In genomic region chr10:49837096-49837495, GRCh38 we compare ENCODE assay signal across 23 cellular contexts.
DNase-seq lines count a peak whose midpoint lies in the region; ATAC-seq, FAIRE-seq and TF ChIP-seq lines count a peak whose summit lies in the region.
"Had no signal": no experiment of that assay in that cellular context is flagged by ENCODE, and none has a peak within 500 bp of the region (broad histone marks: within the 10 kb centered on the region; RNA-seq: fewer than 3 reads in every experiment).

No MANE protein-coding gene starts in this region.

- no peak overlapping the region for H3K9ac ChIP-seq in endothelial cell of umbilical vein (replicated peaks; ENCODE audit: extremely low read depth, insufficient read depth, low read length)
- H3K9ac ChIP-seq in HepG2 (ENCODE audit: insufficient read depth, low read depth, low read length): peak overlapping the region; percentile 51
- H3K9ac ChIP-seq: parathyroid adenoma had no signal

- TF ChIP-seq CTCF in endothelial cell of umbilical vein (IDR thresholded peaks at IDR 0.05; ENCODE audit: extremely low read depth in 1 of 2, insufficient read depth in 1 of 2, low read depth in 1 of 2, low read length in 2 of 2): no peak
- TF ChIP-seq CTCF in HepG2 (CRISPR knock-in tag; IDR thresholded peaks at IDR 0.05): no peak

- H3K27ac ChIP-seq in endothelial cell of umbilical vein (ENCODE audit: insufficient read depth, low read depth, low read length) (peak overlapping the region; percentile 40), HepG2 (ENCODE audit: extremely low read length, insufficient read depth, low read length) (peak overlapping the region; percentile 84), small intestine (ENCODE audit: low read depth in 1 of 2, low read length in 1 of 2) (no peak overlapping the region)
- H3K27ac ChIP-seq: brain microvascular endothelial cell, esophagus muscularis mucosa, heart left ventricle, parathyroid adenoma, spleen, thoracic aorta had no signal

- DNase-seq in LoVo (ENCODE audit: low spot score): peak; percentile 23
- DNase-seq in endothelial cell of umbilical vein (ENCODE audit: low read depth, low spot score): no peak
- DNase-seq in HepG2 (ENCODE audit: low spot score): peak; percentile 84
- peak; percentile 69 for DNase-seq in small intestine
- no peak for DNase-seq in activated CD4-positive, alpha-beta T cell treated with anti-CD3 and anti-CD28 coated beads, Interleukin-2, amount 50 U/mL, for 48 hours
- DNase-seq in SKM-1 (lab: John Stamatoyannopoulos, UW; ENCODE audit: unreplicated experiment): no peak
- no peak for DNase-seq in stimulated activated CD8-positive, alpha-beta memory T cell treated with anti-CD3 and anti-CD28 coated beads, Interleukin-4, amount 100 ng/mL, for 48 hours
- DNase-seq: activated CD4-positive, alpha-beta T cell treated with anti-CD3 and anti-CD28 coated beads, Interleukin-2, amount 50 U/mL, for 4 hours; activated naive CD4-positive, alpha-beta T cell treated with anti-CD3 and anti-CD28 coated beads, Interleukin-2, amount 10 ng/mL, durations not matched to agents 7 days and 5 days; brain microvascular endothelial cell; DMS 273 treated with DMSO at 0.1 percent for 48 hours; heart left ventricle; Karpas-422; NCI-H1694; NCI-H226; NK-92 treated with Interleukin-12 subunit alpha and Interleukin-12 subunit beta, amount 100 ng/mL, for 24 hours; RPMI8226; spleen; T-cell had no signal

- no TSS peak for BruUV-seq in endothelial cell of umbilical vein (replicated peaks; lab: Mats Ljungman, UMichigan)
- BruUV-seq in HepG2 (replicated peaks; lab: Mats Ljungman, UMichigan): no TSS peak

- dilution Hi-C loops in endothelial cell of umbilical vein (cut with MboI; ENCODE audit: extremely low pct_ligation_motif_present, low sequenced_read_pairs): no loop called here

- H3K4me2 ChIP-seq in endothelial cell of umbilical vein (ENCODE audit: insufficient read depth, low read length): peak overlapping the region; percentile 22
- peak overlapping the region; percentile 58 for H3K4me2 ChIP-seq in HepG2 (ENCODE audit: low read depth, low read length)

- TF ChIP-seq POLR2A in endothelial cell of umbilical vein (IDR thresholded peaks at IDR 0.05; ENCODE audit: low read depth, low read length): no peak
- TF ChIP-seq POLR2A in HepG2 (IDR thresholded peaks at IDR 0.05; ENCODE audit: insufficient read depth in 1 of 2, low read depth in 2 of 2, low read length in 2 of 2): no peak

- H3K4me3 ChIP-seq in endothelial cell of umbilical vein (replicated peaks in 1 of 3; ENCODE audit: insufficient read depth in 1 of 3, low read depth in 1 of 3, low read length in 3 of 3) (no peak overlapping the region), HepG2 (replicated peaks in 1 of 3; ENCODE audit: insufficient read depth in 1 of 3, low read depth in 2 of 3, low read length in 3 of 3) (peak overlapping the region in 1 of 3 experiments; percentile 24; a peak in 2 of 6 replicates), small intestine (ENCODE audit: low read depth in 1 of 2, low read length in 2 of 2) (no peak overlapping the region)
- H3K4me3 ChIP-seq: esophagus muscularis mucosa, heart left ventricle, spleen, thoracic aorta had no signal

- H3K9me3 ChIP-seq in endothelial cell of umbilical vein (replicated peaks; ENCODE audit: control insufficient read depth, insufficient read depth, low read length): no peaks in the 10 kb centered on the region
- no peaks in the 10 kb centered on the region for H3K9me3 ChIP-seq in HepG2 (ENCODE audit: low read length)
- H3K9me3 ChIP-seq in small intestine (ENCODE audit: control insufficient read depth, low read depth): no peaks in the 10 kb centered on the region
- H3K9me3 ChIP-seq: esophagus muscularis mucosa, heart left ventricle, spleen, thoracic aorta had no signal

- in situ Hi-C loops in HepG2 (cut with HindIII; ENCODE audit: extremely low pct_ligation_motif_present, low pct_unique_long_range_greater_than_20kb): no loop called here

- H3K27me3 ChIP-seq in endothelial cell of umbilical vein (ENCODE audit: control insufficient read depth in 2 of 2, insufficient read depth in 2 of 2, low read length in 2 of 2) (no peaks in the 10 kb centered on the region), HepG2 (ENCODE audit: control insufficient read depth in 1 of 2, insufficient read depth in 2 of 2, low read length in 2 of 2) (no peaks in the 10 kb centered on the region), small intestine (ENCODE audit: control insufficient read depth in 2 of 2, insufficient read depth in 2 of 2, low read length in 2 of 2) (no peaks in the 10 kb centered on the region)
- H3K27me3 ChIP-seq: brain microvascular endothelial cell, esophagus muscularis mucosa, heart left ventricle, spleen had no signal

- TF ChIP-seq EP300 in HepG2 (IDR thresholded peaks at IDR 0.05; ENCODE audit: low read depth in 2 of 2, low read length in 2 of 2): peak in 1 of 2 experiments; percentile 33; a peak in 1 of 4 replicates
- no peak for TF ChIP-seq EP300 in HepG2 (CRISPR knock-in tag; IDR thresholded peaks at IDR 0.05; ENCODE audit: borderline replicate concordance)

- H3K79me2 ChIP-seq in endothelial cell of umbilical vein (ENCODE audit: control insufficient read depth, insufficient read depth, low read length): no peaks in the 10 kb centered on the region
- no peaks in the 10 kb centered on the region for H3K79me2 ChIP-seq in HepG2 (ENCODE audit: insufficient read depth, low read length)
- H3K79me2 ChIP-seq: parathyroid adenoma had no signal

- H3K4me1 ChIP-seq in endothelial cell of umbilical vein (ENCODE audit: control insufficient read depth, extremely low read depth, insufficient read depth, low read length) (peaks cover 33% of the 10 kb centered on the region), HepG2 (ENCODE audit: insufficient read depth, low read length) (peaks cover 26% of the 10 kb centered on the region), small intestine (ENCODE audit: control insufficient read depth in 2 of 2, insufficient read depth in 1 of 2, low read depth in 1 of 2, low read length in 1 of 2) (peaks cover 0 to 2% of the 10 kb centered on the region in 2 donors)
- H3K4me1 ChIP-seq: esophagus muscularis mucosa, heart left ventricle, parathyroid adenoma, spleen had no signal

- H2AFZ ChIP-seq in endothelial cell of umbilical vein (ENCODE audit: low read depth, low read length) (no peak overlapping the region), HepG2 (ENCODE audit: low read length) (no peak overlapping the region)
- H2AFZ ChIP-seq: parathyroid adenoma had no signal

- no peaks in the 10 kb centered on the region for H4K20me1 ChIP-seq in endothelial cell of umbilical vein (replicated peaks; ENCODE audit: control insufficient read depth, extremely low read depth, insufficient read depth, low read length)
- no peaks in the 10 kb centered on the region for H4K20me1 ChIP-seq in HepG2 (ENCODE audit: insufficient read depth, low read length)

- H3K9me1 ChIP-seq in endothelial cell of umbilical vein (replicated peaks; ENCODE audit: control insufficient read depth, extremely low read depth, insufficient read depth, low read length): no peaks in the 10 kb centered on the region

- WGBS in HepG2 (ENCODE audit: low lambda C conversion rate): 2% methylated on average over 4 of the region's 5 CpGs
- WGBS in small intestine, 3 donors: 10 to 63% (median 27%) methylated on average over 5 of the region's 5 CpGs

- TF ChIP-seq RAD21 in HepG2 (CRISPR knock-in tag; IDR thresholded peaks at IDR 0.05): no peak

- FAIRE-seq in endothelial cell of umbilical vein (lab: Jason Lieb, UNC) (no peak), HepG2 (lab: Jason Lieb, UNC) (peak; percentile 76), small intestine (lab: Jason Lieb, UNC) (no peak)

- CTCF ChIA-PET in endothelial cell of umbilical vein (lab: Charles Lee): no interaction called here
- CTCF ChIA-PET in HepG2 (lab: Yijun Ruan, JAX; ENCODE audit: low intra/inter-chr PET ratio, low total read pairs): no interaction called here

- peak; percentile 100 for ATAC-seq in HepG2
- no peak for ATAC-seq in GM18907 (IDR thresholded peaks at IDR 0.05; ENCODE audit: unreplicated experiment)
- ATAC-seq: heart left ventricle, T-cell had no signal

- H3K36me3 ChIP-seq in endothelial cell of umbilical vein (ENCODE audit: control insufficient read depth in 2 of 2, extremely low read depth in 1 of 2, insufficient read depth in 2 of 2, low read length in 2 of 2) (peaks cover 0 to 2% of the 10 kb centered on the region in 2 experiments), HepG2 (replicated peaks in 1 of 2; ENCODE audit: control insufficient read depth in 1 of 2, insufficient read depth in 2 of 2, low read length in 2 of 2) (peaks cover 4 to 36% of the 10 kb centered on the region in 2 experiments), small intestine (ENCODE audit: control insufficient read depth in 2 of 2, insufficient read depth in 2 of 2, low read length in 2 of 2) (peaks cover 3 to 4% of the 10 kb centered on the region in 2 donors)

- POLR2A ChIA-PET in endothelial cell of umbilical vein (lab: Charles Lee) (no interaction called here), HepG2 (lab: Yijun Ruan, JAX) (no interaction called here)

- intact Hi-C loops in endothelial cell of umbilical vein (cut with micrococcal nuclease): no loop called here
- intact Hi-C loops in HepG2 (cut with micrococcal nuclease; ENCODE audit: unreplicated experiment): no loop called here

TF ChIP-seq in endothelial cell of umbilical vein, 7 proteins besides CTCF, POLR2A, EP300 and RAD21 (continues in another document):
- TF ChIP-seq EZH2 (IDR thresholded peaks at IDR 0.05; ENCODE audit: borderline replicate concordance, low read depth, low read length, severe bottlenecking) (no peak), GATA2 (IDR thresholded peaks at IDR 0.05; ENCODE audit: insufficient read depth, insufficient read length, low read depth, low read length) (no peak), MAX (IDR thresholded peaks at IDR 0.05; ENCODE audit: insufficient read depth, insufficient read length) (no peak), JUN (IDR thresholded peaks at IDR 0.05; ENCODE audit: borderline replicate concordance, insufficient read depth, insufficient read length, low read depth) (no peak)

TF ChIP-seq in HepG2, 621 proteins besides CTCF, POLR2A, EP300 and RAD21 (continues in another document):
- no peak for TF ChIP-seq TRIM22 (IDR thresholded peaks at IDR 0.05)

Comparison
In these comparisons a context has a peak if more than half of its experiments do, and no peak if none do; other contexts are left out.
1. DNase-seq: peak in LoVo (single experiment), HepG2 (single experiment) and small intestine (single experiment); none in endothelial cell of umbilical vein (single experiment), activated CD4-positive, alpha-beta T cell treated with anti-CD3 and anti-CD28 coated beads, Interleukin-2, amount 50 U/mL, for 48 hours (0 of 2), SKM-1 (single experiment) and stimulated activated CD8-positive, alpha-beta memory T cell treated with anti-CD3 and anti-CD28 coated beads, Interleukin-4, amount 100 ng/mL, for 48 hours (single experiment).
2. H3K27ac ChIP-seq: peak in endothelial cell of umbilical vein (single experiment) and HepG2 (single experiment); none in small intestine (0 of 2).